Comparison of ENCODE assay signal across 8 cellular contexts in the genomic region with DNA sequence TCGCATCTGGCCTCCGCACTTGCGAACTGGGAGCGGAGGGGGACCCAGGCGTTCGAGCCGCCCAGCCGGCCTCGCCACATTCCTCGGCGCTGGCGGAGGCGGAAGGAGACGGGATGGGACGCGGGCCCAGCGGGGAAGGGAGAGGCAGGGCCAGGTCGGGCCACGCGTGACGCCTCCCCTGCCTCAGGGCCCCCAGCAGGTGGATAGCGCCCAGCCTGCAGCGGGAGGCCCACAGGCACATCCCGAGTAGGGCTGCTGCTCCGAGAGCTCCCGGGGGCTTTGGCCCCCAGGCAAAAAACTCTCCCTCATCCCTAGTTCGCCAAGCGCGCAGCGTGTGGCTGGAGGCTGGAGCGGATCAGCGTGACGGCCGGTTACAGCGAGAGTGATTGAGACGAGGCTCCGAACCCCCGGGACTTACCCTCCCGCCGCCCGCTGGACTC. TPM values are rescaled to one million over a fixed set of nuclear protein-coding genes. Genes with fewer than 3 reads are reported as not detected.
DNase-seq lines count a peak whose midpoint lies in the region; ATAC-seq and TF ChIP-seq lines count a peak whose summit lies in the region.

No MANE protein-coding gene starts in this region.

- H3K4me2 ChIP-seq in mesendoderm (ENCODE audit: low read length): peak overlapping the region; percentile 98

- H2BK120ac ChIP-seq in mesendoderm (ENCODE audit: low read depth, low read length): no peak overlapping the region

- H3K4me1 Mint-ChIP-seq in T-helper 2 cell treated with Interferon-gamma antibody and Interleukin-4, amounts not matched to agents 5 μg/mL and 100 μg/mL, for 36 hours (ENCODE audit: low read depth): peaks cover 34% of the 10 kb centered on the region

- peaks cover 45% of the 10 kb centered on the region for H3K27me3 Mint-ChIP-seq in T-helper 2 cell treated with Interferon-gamma antibody and Interleukin-4, amounts not matched to agents 5 μg/mL and 100 μg/mL, for 36 hours (ENCODE audit: low read depth)

- H4K8ac ChIP-seq in mesendoderm (ENCODE audit: low read depth, low read length): no peak overlapping the region

- peak overlapping the region; percentile 80 for H3K23ac ChIP-seq in mesendoderm (ENCODE audit: low read length)

- no peak overlapping the region for H2BK15ac ChIP-seq in mesendoderm (replicated peaks; ENCODE audit: low read depth)

- no peaks in the 10 kb centered on the region for H3K9me3 Mint-ChIP-seq in T-helper 2 cell treated with Interferon-gamma antibody and Interleukin-4, amounts not matched to agents 5 μg/mL and 100 μg/mL, for 36 hours

- H3K27ac ChIP-seq in Panc1 (ENCODE audit: low read length): peak overlapping the region; percentile 81
- H3K27ac ChIP-seq in duodenal mucosa (ENCODE audit: low read depth, low read length): peak overlapping the region; percentile 50
- H3K27ac ChIP-seq in mesendoderm (ENCODE audit: low read depth, low read length): peak overlapping the region; percentile 41
- peak overlapping the region; percentile 89 to 92 for H3K27ac ChIP-seq in uterus

- no CpG with 5 or more reads among the region's 41 CpGs for WGBS in mesendoderm (ENCODE audit: extremely low coverage, insufficient coverage, low lambda C conversion rate)

- TF ChIP-seq CTCF in Panc1 (IDR thresholded peaks at IDR 0.05) (no peak), uterus (IDR thresholded peaks at IDR 0.05) (peak in 1 of 4 experiments; percentile 15)

- H3K27me3 ChIP-seq in Panc1 (ENCODE audit: control insufficient read depth, insufficient read depth, low read length): no peaks in the 10 kb centered on the region
- no peaks in the 10 kb centered on the region for H3K27me3 ChIP-seq in duodenal mucosa (ENCODE audit: control insufficient read depth in 1 of 2, insufficient read depth in 2 of 2, low read length in 2 of 2)
- H3K27me3 ChIP-seq in mesendoderm (ENCODE audit: insufficient read depth, low read length, poor library complexity): no peaks in the 10 kb centered on the region
- no peaks in the 10 kb centered on the region for H3K27me3 ChIP-seq in uterus

- no peaks in the 10 kb centered on the region for H3K79me2 ChIP-seq in mesendoderm (ENCODE audit: control insufficient read depth, insufficient read depth, low read length)

- H3K56ac ChIP-seq in mesendoderm (ENCODE audit: low read length): peak overlapping the region; percentile 89

- H2BK5ac ChIP-seq in mesendoderm (ENCODE audit: low read length): no peak overlapping the region

- peak in 1 of 2 donors; percentile 28 for TF ChIP-seq POLR2A in uterus (IDR thresholded peaks at IDR 0.05)

- peak overlapping the region; percentile 71 for H3K4me3 Mint-ChIP-seq in T-helper 2 cell treated with Interferon-gamma antibody and Interleukin-4, amounts not matched to agents 5 μg/mL and 100 μg/mL, for 36 hours

- no peak overlapping the region for H3K27ac Mint-ChIP-seq in T-helper 2 cell treated with Interferon-gamma antibody and Interleukin-4, amounts not matched to agents 5 μg/mL and 100 μg/mL, for 36 hours

- no peak overlapping the region for H2AK5ac ChIP-seq in mesendoderm (ENCODE audit: low read length)

- peak overlapping the region; percentile 20 for H3K18ac ChIP-seq in mesendoderm (ENCODE audit: low read length)

- peak overlapping the region; percentile 5 for H3K4ac ChIP-seq in mesendoderm (ENCODE audit: low read depth, low read length)

- no peaks in the 10 kb centered on the region; the same call in 1 of the 2 replicates for H3K36me3 ChIP-seq in Panc1 (ENCODE audit: control insufficient read depth, insufficient read depth, low read length)
- peaks cover 0 to 15% of the 10 kb centered on the region in 2 donors for H3K36me3 ChIP-seq in duodenal mucosa (ENCODE audit: control insufficient read depth in 1 of 2, insufficient read depth in 2 of 2, low read length in 2 of 2)
- H3K36me3 ChIP-seq in mesendoderm (ENCODE audit: control insufficient read depth, insufficient read depth, low read length): no peaks in the 10 kb centered on the region
- no peaks in the 10 kb centered on the region for H3K36me3 ChIP-seq in uterus

- CTCF ChIA-PET in Panc1 (lab: Charles Lee): no interaction called here

- in situ Hi-C loops in Panc1 (cut with HindIII; ENCODE audit: low pct_unique_long_range_greater_than_20kb, low sequenced_read_pairs): no loop called here

- H3K9ac ChIP-seq in duodenal mucosa (ENCODE audit: low read depth in 1 of 2, low read length in 2 of 2): peak overlapping the region; percentile 78 to 91
- H3K9ac ChIP-seq in mesendoderm (ENCODE audit: low read length): peak overlapping the region; percentile 73

- POLR2A ChIA-PET in Panc1 (lab: Charles Lee): no interaction called here

- peaks cover 14% of the 10 kb centered on the region for H3K4me1 ChIP-seq in Panc1 (ENCODE audit: control insufficient read depth, insufficient read depth, low read length)
- H3K4me1 ChIP-seq in duodenal mucosa (ENCODE audit: control insufficient read depth in 1 of 2, insufficient read depth in 2 of 2, low read length in 2 of 2): peaks cover 48 to 59% of the 10 kb centered on the region in 2 donors
- peaks cover 16% of the 10 kb centered on the region for H3K4me1 ChIP-seq in mesendoderm (ENCODE audit: control insufficient read depth, low read depth, low read length)
- peaks cover 3 to 22% of the 10 kb centered on the region in 2 donors for H3K4me1 ChIP-seq in uterus

- ATAC-seq in Panc1 (no peak), HG02970 (IDR thresholded peaks at IDR 0.05; ENCODE audit: low FRiP score, unreplicated experiment) (no peak)

- H3K4me3 ChIP-seq in Panc1 (ENCODE audit: low read depth in 2 of 2, low read length in 2 of 2) (peak overlapping the region; percentile 85 to 95), duodenal mucosa (ENCODE audit: low read depth in 1 of 2, low read length in 2 of 2) (peak overlapping the region; percentile 80), mesendoderm (ENCODE audit: low read length) (peak overlapping the region; percentile 54), uterus (peak overlapping the region; percentile 88 to 91)

- no peaks in the 10 kb centered on the region for H3K36me3 Mint-ChIP-seq in T-helper 2 cell treated with Interferon-gamma antibody and Interleukin-4, amounts not matched to agents 5 μg/mL and 100 μg/mL, for 36 hours (ENCODE audit: low read depth)

- no peak for DNase-seq in T-helper 2 cell treated with Interferon-gamma antibody and Interleukin-4, amounts not matched to agents 5 μg/mL and 100 μg/mL, for 36 hours (ENCODE audit: low spot score)
- no peak for DNase-seq in T-helper 2 cell
- no peak for DNase-seq in Panc1 (ENCODE audit: low read depth, low spot score)
- DNase-seq in mesendoderm: peak; percentile 67
- DNase-seq in uterus: peak; percentile 54 to 69
- no peak for DNase-seq in stimulated activated CD4-positive, alpha-beta T cell treated with anti-CD3 and anti-CD28 coated beads, Interleukin-4, amount 100 ng/mL, for 1 hour

- H4K5ac ChIP-seq in mesendoderm (ENCODE audit: low read length): no peak overlapping the region

- BruUV-seq in Panc1 (replicated peaks; lab: Mats Ljungman, UMichigan): no TSS peak

- no peaks in the 10 kb centered on the region for H3K79me1 ChIP-seq in mesendoderm (ENCODE audit: low read length)

- H3K9me3 ChIP-seq in Panc1 (ENCODE audit: control insufficient read depth, insufficient read depth, low read depth, low read length): no peaks in the 10 kb centered on the region
- H3K9me3 ChIP-seq in duodenal mucosa (ENCODE audit: control insufficient read depth in 1 of 2, low read length in 2 of 2): no peaks in the 10 kb centered on the region
- H3K9me3 ChIP-seq in uterus: no peaks in the 10 kb centered on the region

- intact Hi-C loops in Panc1 (cut with micrococcal nuclease; ENCODE audit: unreplicated experiment) (loop anchor here (5.0 kb wide), 1 partner anchor 99 kb away; the partner anchor contains the start of gene PSMC3IP), uterus (cut with DNase I; ENCODE audit: low total_unique reads) (loop anchor here (10.0 kb wide), 1 partner anchor 101 kb away; the partner anchor contains the start of gene PSMC3IP)

RNA-seq across cellular contexts. Expression of gene PLEKHH3, which starts 0.8 kb away (rescaled TPM):
- 32.2 TPM for total RNA-seq in Panc1 (2021; ENCODE audit: unreplicated experiment)
- 37.4 TPM for polyA plus RNA-seq in Panc1 (2012; ENCODE audit: insufficient read length)
- 5.1 TPM for polyA plus RNA-seq in mesendoderm (2013, experiment 1 of 2)
- polyA plus RNA-seq in mesendoderm (2013, experiment 2 of 2): 5.7 TPM
- total RNA-seq in uterus: 100 to 1,000 TPM in 1 of 4 donors, 10 to 100 TPM in 1, 1 to 10 TPM in 2; 2.9 to 102 (median 19.2) TPM

RNA-seq across cellular contexts. Expression of gene CCR10, which starts 5.6 kb away (rescaled TPM):
- total RNA-seq in Panc1 (2021; ENCODE audit: unreplicated experiment) (1.9 TPM), uterus (10 to 100 TPM in 1 of 4 donors, 1 to 10 TPM in 1, under 1 TPM in 2; 0.26 to 17.9 (median 1.6) TPM)
- 6.4 TPM for polyA plus RNA-seq in Panc1 (2012; ENCODE audit: insufficient read length)
- polyA plus RNA-seq in mesendoderm (2013, experiment 1 of 2): 0.08 TPM
- polyA plus RNA-seq in mesendoderm (2013, experiment 2 of 2): 0.21 TPM

RNA-seq across cellular contexts. Expression of gene CNTNAP1, which starts 6.3 kb away (rescaled TPM):
- total RNA-seq in Panc1 (2021; ENCODE audit: unreplicated experiment) (20.4 TPM), uterus (10 to 100 TPM in 3 of 4 donors, 1 to 10 TPM in 1; 1.5 to 61.5 (median 26.5) TPM)
- polyA plus RNA-seq in Panc1 (2012; ENCODE audit: insufficient read length): 23.2 TPM
- 0.32 TPM for polyA plus RNA-seq in mesendoderm (2013, experiment 1 of 2)
- polyA plus RNA-seq in mesendoderm (2013, experiment 2 of 2): 0.27 TPM

RNA-seq across cellular contexts. Expression of gene TUBG2, which starts 16.9 kb away (rescaled TPM):
- total RNA-seq in Panc1 (2021; ENCODE audit: unreplicated experiment) (25.5 TPM), uterus (10 to 100 TPM in 3 of 4 donors, 1 to 10 TPM in 1; 9.7 to 60.7 (median 27.6) TPM)
- 33.1 TPM for polyA plus RNA-seq in Panc1 (2012; ENCODE audit: insufficient read length)
- 6.8 TPM for polyA plus RNA-seq in mesendoderm (2013, experiment 1 of 2)
- 7.1 TPM for polyA plus RNA-seq in mesendoderm (2013, experiment 2 of 2)

Comparison
In these comparisons a context has a peak if more than half of its experiments do, and no peak if none do; other contexts are left out.
1. DNase-seq: peak in mesendoderm (single experiment) and uterus (2 of 2); none in T-helper 2 cell treated with Interferon-gamma antibody and Interleukin-4, amounts not matched to agents 5 μg/mL and 100 μg/mL, for 36 hours (single experiment), T-helper 2 cell (0 of 5), Panc1 (single experiment) and stimulated activated CD4-positive, alpha-beta T cell treated with anti-CD3 and anti-CD28 coated beads, Interleukin-4, amount 100 ng/mL, for 1 hour (single experiment).
2. Peak in every context shown above with its lines, with median percentiles within 50 percentile points of each other: H3K27ac ChIP-seq and H3K4me3 ChIP-seq.